ENCODE assay signal across 27 cellular contexts in the genomic region with DNA sequence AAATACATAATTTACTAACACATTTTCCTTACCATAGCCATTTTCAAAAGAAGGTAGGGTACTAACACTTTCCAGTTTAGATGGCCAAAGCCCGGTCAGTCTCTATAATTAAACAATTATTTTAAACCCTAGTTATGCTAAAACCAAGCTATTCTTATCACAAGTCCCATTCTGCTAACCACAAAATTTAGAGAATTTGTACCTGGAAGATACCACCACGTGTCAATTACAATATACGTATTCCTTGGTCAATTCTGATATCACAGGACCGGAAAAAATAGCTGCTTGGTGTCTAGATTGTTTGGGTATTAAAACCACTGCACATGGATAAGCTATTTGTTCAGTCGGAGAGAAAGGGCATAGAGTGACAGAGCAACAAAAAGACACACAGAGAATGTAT.
"Had no signal": no experiment of that assay in that cellular context is flagged by ENCODE, and none has a peak within 500 bp of the region (broad histone marks: within the 10 kb centered on the region; RNA-seq: fewer than 3 reads in every experiment).

No MANE protein-coding gene starts in this region.

- H3K9me3 ChIP-seq: colonic mucosa, esophagus muscularis mucosa, gastroesophageal sphincter, heart right ventricle, left lung, lower lobe of right lung, sigmoid colon, testis, tibial nerve, upper lobe of left lung had no signal

- ATAC-seq: foreskin keratinocyte; gastroesophageal sphincter; left cardiac atrium; lower lobe of right lung; naive thymus-derived CD4-positive, alpha-beta T cell; right cardiac atrium; stimulated activated naive B cell treated with anti-CD40 and anti-IgM and Interleukin-4, amounts not matched to agents 10 μg/mL and 1 μg/mL and 100 μg/mL, for 72 hours had no signal

- H3K27ac ChIP-seq: colonic mucosa, esophagus muscularis mucosa, foreskin keratinocyte, gastroesophageal sphincter, left lung, lower lobe of right lung, neural progenitor cell, parathyroid adenoma, sigmoid colon, testis, tibial nerve, upper lobe of left lung had no signal

- H3K4me1 Mint-ChIP-seq: central memory CD8-positive, alpha-beta T cell; nephron; neural progenitor cell; stimulated activated naive B cell treated with anti-CD40 and anti-IgM and Interleukin-4, amounts not matched to agents 10 μg/mL and 1 μg/mL and 100 μg/mL, for 72 hours had no signal

- H3K4me1 ChIP-seq: colonic mucosa, esophagus muscularis mucosa, foreskin keratinocyte, gastroesophageal sphincter, left lung, lower lobe of right lung, neural progenitor cell, sigmoid colon, testis had no signal

- H3K27me3 Mint-ChIP-seq: central memory CD8-positive, alpha-beta T cell; dendritic cell treated with granulocyte-macrophage colony-stimulating factor and Interleukin-4, amounts not matched to agents 40 ng/mL and 50 ng/mL, for 4 days; naive thymus-derived CD4-positive, alpha-beta T cell; progenitor cell of endocrine pancreas; stimulated activated naive B cell treated with anti-CD40 and anti-IgM and Interleukin-4, amounts not matched to agents 10 μg/mL and 1 μg/mL and 100 μg/mL, for 72 hours had no signal

- DNase-seq: colonic mucosa; effector CD8-positive, alpha-beta T cell; foreskin keratinocyte; heart right ventricle; hippocampal formation; left cardiac atrium; left lung; lower lobe of right lung; naive thymus-derived CD4-positive, alpha-beta T cell; right cardiac atrium; sigmoid colon; small intestine; stimulated activated CD4-positive, alpha-beta T cell treated with anti-CD3 and anti-CD28 coated beads, Interleukin-15, amount 100 ng/mL, for 24 hours; stimulated activated CD4-positive, alpha-beta T cell treated with anti-CD3 and anti-CD28 coated beads, Interleukin-2, amount 100 ng/mL, for 48 hours; stimulated activated naive B cell treated with anti-CD40 and anti-IgM and Interleukin-4, amounts not matched to agents 10 μg/mL and 1 μg/mL and 100 μg/mL, for 72 hours; substantia nigra; testis; upper lobe of left lung had no signal

- H3K27ac Mint-ChIP-seq: dendritic cell treated with granulocyte-macrophage colony-stimulating factor and Interleukin-4, amounts not matched to agents 40 ng/mL and 50 ng/mL, for 4 days; neural progenitor cell; progenitor cell of endocrine pancreas had no signal

- H2AFZ ChIP-seq: neural progenitor cell, parathyroid adenoma had no signal

- H3K9me3 Mint-ChIP-seq: central memory CD8-positive, alpha-beta T cell; dendritic cell treated with granulocyte-macrophage colony-stimulating factor and Interleukin-4, amounts not matched to agents 40 ng/mL and 50 ng/mL, for 4 days; naive thymus-derived CD4-positive, alpha-beta T cell; nephron; neural progenitor cell; stimulated activated naive B cell treated with anti-CD40 and anti-IgM and Interleukin-4, amounts not matched to agents 10 μg/mL and 1 μg/mL and 100 μg/mL, for 72 hours had no signal

- H3K27me3 ChIP-seq: colonic mucosa, esophagus muscularis mucosa, foreskin keratinocyte, gastroesophageal sphincter, heart right ventricle, left lung, neural progenitor cell, sigmoid colon, testis, tibial nerve, upper lobe of left lung had no signal

- H3K4me2 ChIP-seq: neural progenitor cell had no signal

- H3K4me3 ChIP-seq: colonic mucosa, esophagus muscularis mucosa, gastroesophageal sphincter, heart right ventricle, left lung, lower lobe of right lung, neural progenitor cell, sigmoid colon, testis, tibial nerve, upper lobe of left lung had no signal

- H3K9ac ChIP-seq: neural progenitor cell, parathyroid adenoma had no signal

- H3K4me3 Mint-ChIP-seq: central memory CD8-positive, alpha-beta T cell; dendritic cell treated with granulocyte-macrophage colony-stimulating factor and Interleukin-4, amounts not matched to agents 40 ng/mL and 50 ng/mL, for 4 days; naive thymus-derived CD4-positive, alpha-beta T cell; nephron; neural progenitor cell; stimulated activated naive B cell treated with anti-CD40 and anti-IgM and Interleukin-4, amounts not matched to agents 10 μg/mL and 1 μg/mL and 100 μg/mL, for 72 hours had no signal
